8 cellular contexts compared by ENCODE assay signal in the genomic region with DNA sequence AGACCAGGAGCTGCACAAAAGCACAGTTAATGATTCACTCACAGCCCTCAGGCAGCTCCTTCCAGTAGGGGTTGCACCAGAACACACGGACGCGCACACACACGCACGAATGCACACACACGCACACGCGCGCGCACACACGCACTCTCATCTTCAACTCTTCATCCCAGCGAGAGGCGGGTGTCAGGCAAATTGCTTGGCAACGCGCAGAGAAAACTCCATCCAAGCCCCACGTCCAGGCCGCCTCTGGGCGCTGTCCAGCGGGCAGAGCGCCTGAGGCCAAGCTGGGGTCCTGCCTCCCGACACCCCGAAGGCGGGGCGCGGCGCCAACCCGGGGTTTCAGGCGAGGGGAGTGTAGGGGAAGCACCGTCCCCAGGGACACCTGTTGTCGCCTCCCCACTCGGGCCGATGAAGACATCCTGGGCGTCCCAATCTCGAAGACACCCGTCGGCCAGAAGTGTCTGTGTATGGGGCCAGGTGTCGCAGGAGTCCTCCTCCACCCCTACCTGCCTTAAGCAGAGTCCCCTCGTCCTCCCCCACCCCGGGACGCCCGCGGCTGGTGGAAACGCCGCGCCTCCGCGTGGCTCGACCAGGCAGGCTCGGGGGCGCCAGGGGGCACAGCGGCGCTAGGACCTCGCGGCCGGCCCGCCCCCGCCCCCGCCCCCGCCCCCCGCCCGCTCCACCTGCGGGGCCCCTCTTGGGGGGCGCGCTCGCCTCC. TPM values are rescaled to one million over a fixed set of nuclear protein-coding genes. Genes with fewer than 3 reads are reported as not detected.
DNase-seq lines count a peak whose midpoint lies in the region; ATAC-seq and TF ChIP-seq lines count a peak whose summit lies in the region.

No MANE protein-coding gene starts in this region.

- TF ChIP-seq CTCF in HFFc6 (IDR thresholded peaks at IDR 0.05): no peak

- DNase-seq in ELF-1 (ENCODE audit: low read depth, low spot score) (peak; percentile 75), Kasumi-1 (lab: John Stamatoyannopoulos, UW) (peak; percentile 29 to 31), T-helper 9 cell (peak; percentile 3), kidney tubule cell (ENCODE audit: low spot score) (peak; percentile 68), HFFc6 (no peak)
- DNase-seq in stimulated activated CD4-positive, alpha-beta T cell treated with anti-CD3 and anti-CD28 coated beads, Interleukin-1b, Interleukin-23, amount 100 ng/mL, for 48 hours: peak; percentile 8

- no peaks in the 10 kb centered on the region for H3K36me3 Mint-ChIP-seq in HFFc6 (ENCODE audit: low read depth)

- H3K27ac Mint-ChIP-seq in HFFc6: no peak overlapping the region

- no peaks in the 10 kb centered on the region; the same call in 1 of the 2 replicates for H3K9me3 Mint-ChIP-seq in HFFc6

- H3K27ac ChIP-seq in cingulate gyrus (ENCODE audit: low read depth, low read length): peak overlapping the region; percentile 54

- peaks cover 25% of the 10 kb centered on the region for H3K27me3 Mint-ChIP-seq in HFFc6 (ENCODE audit: insufficient read depth)

- no peaks in the 10 kb centered on the region; the same call in 1 of the 2 replicates for H3K4me1 Mint-ChIP-seq in HFFc6 (ENCODE audit: low read depth)

- ATAC-seq in GM21786 (IDR thresholded peaks at IDR 0.05; ENCODE audit: unreplicated experiment): peak; percentile 33

- H3K4me3 Mint-ChIP-seq in HFFc6: no peak overlapping the region

RNA-seq across cellular contexts. Expression of gene STON2, which starts 35.6 kb away (rescaled TPM):
- not detected for total RNA-seq in HFFc6 (2021; fragmentation: NEBNext Ultra II Directional; extraction: Animal tissue kit (Norgen Biotek cat#: 25700))
